Comparison of ENCODE assay signal across 21 cellular contexts in the genomic region with DNA sequence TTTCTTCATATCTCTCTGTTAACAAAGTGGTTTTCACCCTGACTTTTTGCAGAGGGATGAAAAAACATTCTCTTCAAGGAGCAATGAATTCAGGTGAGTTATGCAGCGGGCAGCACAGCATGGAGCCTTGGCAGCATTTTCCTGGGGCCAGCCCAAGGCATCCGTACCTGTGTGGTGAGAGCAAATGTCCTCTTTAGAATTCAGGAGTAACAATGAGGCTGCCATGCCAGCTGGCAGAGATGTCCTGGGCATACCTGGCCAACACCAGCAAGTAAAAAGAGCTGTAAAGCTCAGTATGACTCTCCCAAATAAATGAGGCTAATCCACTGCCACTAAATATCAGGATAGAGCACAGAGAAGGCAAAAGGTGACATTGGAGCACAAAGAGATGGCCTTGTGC.
DNase-seq lines count a peak whose midpoint lies in the region; ATAC-seq and TF ChIP-seq lines count a peak whose summit lies in the region.
"Had no signal": no experiment of that assay in that cellular context is flagged by ENCODE, and none has a peak within 500 bp of the region (broad histone marks: within the 10 kb centered on the region; RNA-seq: fewer than 3 reads in every experiment).

No MANE protein-coding gene starts in this region.

- intact Hi-C loops in prostate gland (cut with DNase I), result no loop called here

- H2AFZ ChIP-seq in H9 (ENCODE audit: low read length), result no peak overlapping the region

- no peaks in the 10 kb centered on the region for H3K23me2 ChIP-seq in H9 (ENCODE audit: insufficient read length, low read depth, low read length, poor library complexity, severe bottlenecking)

- H3K9me3 Mint-ChIP-seq in H9, result no peaks in the 10 kb centered on the region
- no peaks in the 10 kb centered on the region for H3K9me3 Mint-ChIP-seq in activated CD4-positive, alpha-beta memory T cell treated with anti-CD3 and anti-CD28 coated beads, Interleukin-2, amount 10 ng/mL, durations not matched to agents 7 days and 5 days
- H3K9me3 Mint-ChIP-seq: CD4-positive, alpha-beta T cell had no signal

- no peak overlapping the region for H2BK15ac ChIP-seq in H9 (ENCODE audit: low read depth, low read length)

- H3K79me2 ChIP-seq in H9 (ENCODE audit: insufficient read depth, low read length), result no peaks in the 10 kb centered on the region

- no peak overlapping the region for H3K9ac ChIP-seq in H9 (ENCODE audit: extremely low read depth, insufficient read length, low read length)
- H3K9ac ChIP-seq: BLaER1 treated with 17β-estradiol and CSF1 and Interleukin-3, amounts not matched to agents 10 nM and 100 nM had no signal

- H3K9me3 ChIP-seq in H9 (ENCODE audit: control insufficient read depth, low read depth, low read length), result no peaks in the 10 kb centered on the region
- H3K9me3 ChIP-seq in prostate gland, result no peaks in the 10 kb centered on the region
- H3K9me3 ChIP-seq: A549; BE2C; BLaER1 treated with 17β-estradiol and CSF1 and Interleukin-3, amounts not matched to agents 10 nM and 100 nM had no signal

- no peaks in the 10 kb centered on the region for H3K79me1 ChIP-seq in H9 (ENCODE audit: insufficient read depth, low read depth, low read length, poor library complexity, severe bottlenecking)

- H3K18ac ChIP-seq in H9 (ENCODE audit: insufficient read length, low read depth, low read length), result no peak overlapping the region

- H3K4me3 ChIP-seq in prostate gland, result no peak overlapping the region
- H3K4me3 ChIP-seq: A549; BLaER1 treated with 17β-estradiol and CSF1 and Interleukin-3, amounts not matched to agents 10 nM and 100 nM had no signal

- H3K27me3 ChIP-seq in H9 (ENCODE audit: insufficient read depth, low read length) (no peaks in the 10 kb centered on the region), prostate gland (replicated peaks; ENCODE audit: insufficient read depth) (no peaks in the 10 kb centered on the region)
- H3K27me3 ChIP-seq: BE2C; BLaER1 treated with 17β-estradiol and CSF1 and Interleukin-3, amounts not matched to agents 10 nM and 100 nM had no signal

- DNase-seq in H9, result no peak
- peak; percentile 96 for DNase-seq in cerebellar cortex (ENCODE audit: low spot score)
- DNase-seq in prostate gland (ENCODE audit: low spot score), result peak; percentile 79
- DNase-seq in amygdala (lab: John Stamatoyannopoulos, UW), result no peak
- DNase-seq in activated CD4-positive, alpha-beta memory T cell treated with anti-CD3 and anti-CD28 coated beads, Interleukin-2, amount 10 ng/mL, durations not matched to agents 7 days and 5 days, result no peak
- DNase-seq: 8988T; ACHN; AML-193; BE2C; CD4-positive, alpha-beta T cell; CD8-positive, alpha-beta memory T cell; DMS 273 treated with DMSO at 0.1 percent for 48 hours; DMS79; EL; GF-D8; GOT3; HCEC 1CT had no signal

- H3K27ac ChIP-seq in H9 (ENCODE audit: insufficient read length, low read depth, low read length), result no peak overlapping the region
- H3K27ac ChIP-seq in prostate gland, result no peak overlapping the region
- H3K27ac ChIP-seq: A549; BLaER1 treated with 17β-estradiol and CSF1 and Interleukin-3, amounts not matched to agents 10 nM and 100 nM had no signal

- H3K14ac ChIP-seq in H9 (ENCODE audit: insufficient read depth, low read length), result no peak overlapping the region

- H3T11ph ChIP-seq in H9 (ENCODE audit: low read length), result no peak overlapping the region

- no peak overlapping the region for H4K91ac ChIP-seq in H9 (ENCODE audit: insufficient read length, low read depth, low read length)

- H3K4me1 Mint-ChIP-seq in H9, result peaks cover 3 to 8% of the 10 kb centered on the region in 2 experiments; a peak in 3 of 4 replicates
- H3K4me1 Mint-ChIP-seq in activated CD4-positive, alpha-beta memory T cell treated with anti-CD3 and anti-CD28 coated beads, Interleukin-2, amount 10 ng/mL, durations not matched to agents 7 days and 5 days, result no peaks in the 10 kb centered on the region
- H3K4me1 Mint-ChIP-seq: CD14-positive monocyte had no signal

- H2AK5ac ChIP-seq in H9 (ENCODE audit: insufficient read length, low read length), result no peak overlapping the region

- H2BK120ac ChIP-seq in H9 (ENCODE audit: low read depth, low read length, poor library complexity, severe bottlenecking), result no peak overlapping the region

- no peak for ATAC-seq in GM18498 (IDR thresholded peaks at IDR 0.05; ENCODE audit: unreplicated experiment)
- ATAC-seq: A549 had no signal

- H2BK12ac ChIP-seq in H9 (ENCODE audit: insufficient read length, low read depth, low read length), result no peak overlapping the region

- peak overlapping the region in 2 of 3 experiments; percentile 31 to 72; a peak in 4 of 7 replicates for H3K27ac Mint-ChIP-seq in H9
- no peak overlapping the region for H3K27ac Mint-ChIP-seq in activated CD4-positive, alpha-beta memory T cell treated with anti-CD3 and anti-CD28 coated beads, Interleukin-2, amount 10 ng/mL, durations not matched to agents 7 days and 5 days
- H3K27ac Mint-ChIP-seq: CD14-positive monocyte; CD4-positive, alpha-beta T cell; CD8-positive, alpha-beta memory T cell had no signal

- no peak overlapping the region for H3K23ac ChIP-seq in H9 (ENCODE audit: insufficient read length, low read depth, low read length)

- no peak overlapping the region for H2BK20ac ChIP-seq in H9 (ENCODE audit: low read depth, low read length, poor library complexity, severe bottlenecking)

- H4K5ac ChIP-seq in H9 (ENCODE audit: insufficient read length, low read depth, low read length), result no peak overlapping the region

- peaks cover 6% of the 10 kb centered on the region; the same call in 1 of the 2 replicates for H3K4me1 ChIP-seq in H9 (ENCODE audit: insufficient read depth, low read length)
- H3K4me1 ChIP-seq in prostate gland (replicated peaks), result no peaks in the 10 kb centered on the region
- H3K4me1 ChIP-seq: A549, BE2C had no signal

- no peak for TF ChIP-seq POLR2A in prostate gland (IDR thresholded peaks at IDR 0.05)

- H3K36me3 ChIP-seq in prostate gland, result no peaks in the 10 kb centered on the region
- H3K36me3 ChIP-seq: BE2C; BLaER1 treated with 17β-estradiol and CSF1 and Interleukin-3, amounts not matched to agents 10 nM and 100 nM had no signal

- H3K4me3 Mint-ChIP-seq in H9, result no peak overlapping the region
- no peak overlapping the region for H3K4me3 Mint-ChIP-seq in activated CD4-positive, alpha-beta memory T cell treated with anti-CD3 and anti-CD28 coated beads, Interleukin-2, amount 10 ng/mL, durations not matched to agents 7 days and 5 days
- H3K4me3 Mint-ChIP-seq: CD14-positive monocyte; CD4-positive, alpha-beta T cell; CD8-positive, alpha-beta memory T cell had no signal

- no peaks in the 10 kb centered on the region for H4K20me1 ChIP-seq in H9 (ENCODE audit: control insufficient read depth, insufficient read depth, insufficient read length)
- H4K20me1 ChIP-seq: BLaER1 treated with 17β-estradiol and CSF1 and Interleukin-3, amounts not matched to agents 10 nM and 100 nM had no signal

- H3K4ac ChIP-seq in H9 (ENCODE audit: low read depth, low read length), result no peak overlapping the region

- CTCF ChIA-PET in activated CD4-positive, alpha-beta memory T cell treated with anti-CD3 and anti-CD28 coated beads, Interleukin-2, amount 10 ng/mL, durations not matched to agents 7 days and 5 days (lab: Charles Lee), result no interaction called here

- H3K36me3 Mint-ChIP-seq in H9 (ENCODE audit: insufficient read depth in 1 of 3, low read depth in 3 of 3), result no peaks in the 10 kb centered on the region; a peak in 1 of 7 replicates
- H3K36me3 Mint-ChIP-seq in activated CD4-positive, alpha-beta memory T cell treated with anti-CD3 and anti-CD28 coated beads, Interleukin-2, amount 10 ng/mL, durations not matched to agents 7 days and 5 days (ENCODE audit: low read depth), result no peaks in the 10 kb centered on the region
- H3K36me3 Mint-ChIP-seq: CD14-positive monocyte; CD8-positive, alpha-beta memory T cell had no signal

- no peaks in the 10 kb centered on the region for H3K27me3 Mint-ChIP-seq in H9 (ENCODE audit: low read depth)
- no peaks in the 10 kb centered on the region for H3K27me3 Mint-ChIP-seq in activated CD4-positive, alpha-beta memory T cell treated with anti-CD3 and anti-CD28 coated beads, Interleukin-2, amount 10 ng/mL, durations not matched to agents 7 days and 5 days
- H3K27me3 Mint-ChIP-seq: CD4-positive, alpha-beta T cell; CD8-positive, alpha-beta memory T cell had no signal

- H4K8ac ChIP-seq in H9 (replicated peaks; ENCODE audit: insufficient read length, low read depth, low read length), result no peak overlapping the region

- no peak overlapping the region for H3K56ac ChIP-seq in H9 (ENCODE audit: insufficient read length, low read depth, low read length)

- H3K4me2 ChIP-seq in H9 (ENCODE audit: insufficient read depth, insufficient read length, low read length), result no peak overlapping the region
- H3K4me2 ChIP-seq: A549; BLaER1 treated with 17β-estradiol and CSF1 and Interleukin-3, amounts not matched to agents 10 nM and 100 nM had no signal

- TF ChIP-seq CTCF in H9 (conservative IDR thresholded peaks at IDR 0.05) (no peak), prostate gland (IDR thresholded peaks at IDR 0.05) (no peak)

- POLR2A ChIA-PET in activated CD4-positive, alpha-beta memory T cell treated with anti-CD3 and anti-CD28 coated beads, Interleukin-2, amount 10 ng/mL, durations not matched to agents 7 days and 5 days (lab: Charles Lee), result no interaction called here

- no peak overlapping the region for H2BK5ac ChIP-seq in H9 (ENCODE audit: insufficient read length, low read length)

- WGBS in H9 (ENCODE audit: extremely low coverage, insufficient read length, low lambda C conversion rate), result no CpG with 5 or more reads among the region's 2 CpGs
- 58% methylated on average over 2 of the region's 2 CpGs for WGBS in prostate gland

Comparison
In these comparisons a context has a peak if more than half of its experiments do, and no peak if none do; other contexts are left out.
1. DNase-seq: peak in cerebellar cortex (single experiment) and prostate gland (single experiment); none in H9 (single experiment), amygdala (0 of 56) and activated CD4-positive, alpha-beta memory T cell treated with anti-CD3 and anti-CD28 coated beads, Interleukin-2, amount 10 ng/mL, durations not matched to agents 7 days and 5 days (single experiment).